ENCODE assay signal across 8 cellular contexts in the genomic region with DNA sequence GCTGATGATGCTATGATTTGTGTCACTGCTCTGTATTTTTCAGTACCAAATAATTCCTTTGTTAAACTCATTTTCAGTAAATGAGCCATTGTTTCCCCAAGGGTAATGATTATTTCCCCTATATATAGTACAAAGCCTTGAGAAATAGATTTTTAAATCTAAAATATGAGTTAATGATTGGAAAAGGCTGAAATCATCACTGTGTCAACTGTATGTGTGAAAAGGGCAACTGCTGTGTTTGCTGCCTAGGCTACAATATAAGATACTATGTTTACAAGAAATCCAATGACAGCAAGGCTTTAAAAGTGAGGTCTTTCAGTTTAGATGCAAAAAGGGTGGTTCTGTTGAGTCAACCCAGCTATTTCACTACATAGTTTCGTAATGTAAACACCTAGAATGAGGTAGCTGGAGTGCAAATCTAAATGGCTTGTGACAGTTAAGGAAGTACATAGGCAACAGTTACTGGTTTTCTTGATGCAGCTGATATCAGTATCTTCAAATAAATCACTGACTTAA. TPM values are rescaled to one million over a fixed set of nuclear protein-coding genes. Genes with fewer than 3 reads are reported as not detected.
A peak's percentile ranks its signal among the peaks of the same experiment; 100 is the strongest.
DNase-seq lines count a peak whose midpoint lies in the region; ATAC-seq and TF ChIP-seq lines count a peak whose summit lies in the region.

No MANE protein-coding gene starts in this region.

- TF ChIP-seq POLR2A in body of pancreas (IDR thresholded peaks at IDR 0.05) (no peak), heart left ventricle (IDR thresholded peaks at IDR 0.05) (no peak)

- peaks cover 3 to 5% of the 10 kb centered on the region in 2 donors for H3K36me3 Mint-ChIP-seq in CD14-positive monocyte
- peaks cover 7% of the 10 kb centered on the region for H3K36me3 Mint-ChIP-seq in stimulated activated naive CD8-positive, alpha-beta T cell treated with anti-CD3 and anti-CD28 coated beads, Interleukin-15, Interleukin-2, amounts not matched to agents 100 ng/mL and 50 ng/mL, for 24 hours (ENCODE audit: low read depth)

- TF ChIP-seq CTCF in CD14-positive monocyte (IDR thresholded peaks at IDR 0.05), result no peak
- TF ChIP-seq CTCF in body of pancreas (IDR thresholded peaks at IDR 0.05), result no peak
- TF ChIP-seq CTCF in heart left ventricle (IDR thresholded peaks at IDR 0.05), result no peak

- H3K4me3 Mint-ChIP-seq in CD14-positive monocyte, result no peak overlapping the region
- no peak overlapping the region for H3K4me3 Mint-ChIP-seq in stimulated activated naive CD8-positive, alpha-beta T cell treated with anti-CD3 and anti-CD28 coated beads, Interleukin-15, Interleukin-2, amounts not matched to agents 100 ng/mL and 50 ng/mL, for 24 hours

- peak overlapping the region; percentile 71 to 93 (median 88) for H3K27ac Mint-ChIP-seq in CD14-positive monocyte
- H3K27ac Mint-ChIP-seq in stimulated activated naive CD8-positive, alpha-beta T cell treated with anti-CD3 and anti-CD28 coated beads, Interleukin-15, Interleukin-2, amounts not matched to agents 100 ng/mL and 50 ng/mL, for 24 hours, result peak overlapping the region; percentile 37

- H3K4me1 ChIP-seq in body of pancreas (peaks cover 59% of the 10 kb centered on the region), heart left ventricle (peaks cover 4 to 54% (median 34%) of the 10 kb centered on the region in 12 donors), aorta (ENCODE audit: control insufficient read depth in 1 of 2, insufficient read depth in 2 of 2, low read length in 2 of 2) (peaks cover 0 to 6% of the 10 kb centered on the region in 2 donors)

- H3K27ac ChIP-seq in body of pancreas (peak overlapping the region in 2 of 4 donors; percentile 10 to 53), heart left ventricle (no peak overlapping the region), aorta (ENCODE audit: low read depth in 1 of 2, low read length in 2 of 2) (no peak overlapping the region)

- no peak for DNase-seq in CD14-positive monocyte (ENCODE audit: low spot score)
- DNase-seq in body of pancreas, result no peak
- DNase-seq in stimulated activated CD4-positive, alpha-beta T cell treated with anti-CD3 and anti-CD28 coated beads, Interleukin-1b, Interleukin-23, amount 100 ng/mL, for 48 hours, result no peak
- DNase-seq in heart left ventricle, result no peak
- no peak for DNase-seq in aorta

- no peaks in the 10 kb centered on the region for H3K27me3 Mint-ChIP-seq in CD14-positive monocyte (ENCODE audit: low read depth in 3 of 3)
- no peaks in the 10 kb centered on the region for H3K27me3 Mint-ChIP-seq in stimulated activated naive CD8-positive, alpha-beta T cell treated with anti-CD3 and anti-CD28 coated beads, Interleukin-15, Interleukin-2, amounts not matched to agents 100 ng/mL and 50 ng/mL, for 24 hours

- H3K27me3 ChIP-seq in body of pancreas, result no peaks in the 10 kb centered on the region
- no peaks in the 10 kb centered on the region for H3K27me3 ChIP-seq in heart left ventricle
- H3K27me3 ChIP-seq in aorta (ENCODE audit: control insufficient read depth in 1 of 2, insufficient read depth in 2 of 2, low read length in 1 of 2), result no peaks in the 10 kb centered on the region

- 31 to 50% methylated on average over 1 of the region's 1 CpG for WGBS in body of pancreas, 2 donors
- 89 to 93% (median 91%) methylated on average over 1 of the region's 1 CpG for WGBS in heart left ventricle, 4 donors
- 90 to 100% methylated on average over 1 of the region's 1 CpG for WGBS in aorta, 2 donors

- H3K9me3 ChIP-seq in body of pancreas, result no peaks in the 10 kb centered on the region
- H3K9me3 ChIP-seq in heart left ventricle, result no peaks in the 10 kb centered on the region
- no peaks in the 10 kb centered on the region for H3K9me3 ChIP-seq in aorta (ENCODE audit: control insufficient read depth, low read length)

- peaks cover 24% of the 10 kb centered on the region for H3K4me1 Mint-ChIP-seq in CD14-positive monocyte
- peaks cover 42% of the 10 kb centered on the region for H3K4me1 Mint-ChIP-seq in stimulated activated naive CD8-positive, alpha-beta T cell treated with anti-CD3 and anti-CD28 coated beads, Interleukin-15, Interleukin-2, amounts not matched to agents 100 ng/mL and 50 ng/mL, for 24 hours (ENCODE audit: low read depth)

- H3K36me3 ChIP-seq in body of pancreas (replicated peaks in 1 of 2; ENCODE audit: insufficient read depth in 1 of 2, low read depth in 2 of 2) (no peaks in the 10 kb centered on the region), heart left ventricle (no peaks in the 10 kb centered on the region), aorta (ENCODE audit: control insufficient read depth in 1 of 2, insufficient read depth in 2 of 2, low read length in 1 of 2) (no peaks in the 10 kb centered on the region)

- no peaks in the 10 kb centered on the region for H3K9me3 Mint-ChIP-seq in CD14-positive monocyte
- H3K9me3 Mint-ChIP-seq in stimulated activated naive CD8-positive, alpha-beta T cell treated with anti-CD3 and anti-CD28 coated beads, Interleukin-15, Interleukin-2, amounts not matched to agents 100 ng/mL and 50 ng/mL, for 24 hours, result no peaks in the 10 kb centered on the region

- ATAC-seq in GM19438 (IDR thresholded peaks at IDR 0.05; ENCODE audit: low read depth, unreplicated experiment) (peak; percentile 83), HG03378 (IDR thresholded peaks at IDR 0.05; ENCODE audit: unreplicated experiment) (peak; percentile 85), body of pancreas (peak; percentile 55), heart left ventricle (no peak), aorta (ENCODE audit: low FRiP score) (no peak)

- intact Hi-C loops in CD14-positive monocyte (cut with micrococcal nuclease), result no loop called here
- intact Hi-C loops in body of pancreas (cut with DNase I), result no loop called here
- intact Hi-C loops in heart left ventricle (cut with DNase I), result no loop called here
- intact Hi-C loops in aorta (cut with DNase I), result no loop called here

- H3K4me3 ChIP-seq in body of pancreas (no peak overlapping the region), heart left ventricle (no peak overlapping the region), aorta (ENCODE audit: low read length in 2 of 2) (no peak overlapping the region)

RNA-seq across cellular contexts. Expression of a gene that starts 15.3 kb away (rescaled TPM):
- polyA plus RNA-seq in CD14-positive monocyte (1 to 10 TPM; 1.7 to 2.0 TPM), heart left ventricle (1 to 10 TPM; 8.1 to 9.5 TPM), aorta (10 to 100 TPM in 1 of 2 donors, 1 to 10 TPM in 1; 5.5 to 13.3 TPM)
- total RNA-seq in body of pancreas (10 to 100 TPM; 15.5 to 30.1 TPM), heart left ventricle (10 to 100 TPM; 14.5 to 29.1 (median 21.5) TPM), aorta (10 to 100 TPM; 14.7 to 17.2 TPM)

Comparison
In these comparisons a context has a peak if more than half of its experiments do, and no peak if none do; other contexts are left out.
1. ATAC-seq: peak in GM19438 (single experiment), HG03378 (single experiment) and body of pancreas (single experiment); none in heart left ventricle (0 of 4) and aorta (single experiment).